Comparison of ENCODE assay signal across 30 cellular contexts in genomic region chr2:1022178-1022577, GRCh38.
"Had no signal": no experiment of that assay in that cellular context is flagged by ENCODE, and none has a peak within 500 bp of the region (broad histone marks: within the 10 kb centered on the region; RNA-seq: fewer than 3 reads in every experiment).

No MANE protein-coding gene starts in this region.

- H3K27me3 ChIP-seq: adrenal gland, body of pancreas, right atrium auricular region, suprapubic skin, tibial nerve had no signal

- H3K36me3 ChIP-seq: adrenal gland, gastroesophageal sphincter, right atrium auricular region, suprapubic skin, tibial nerve had no signal

- H3K9me3 Mint-ChIP-seq: activated naive CD4-positive, alpha-beta T cell treated with anti-CD3 and anti-CD28 coated beads for 36 hours; activated naive CD8-positive, alpha-beta T cell treated with anti-CD3 and anti-CD28 coated beads for 36 hours; activated T-helper 1 cell treated with anti-CD3 and anti-CD28 coated beads, Interleukin-12 subunit alpha, Interleukin-12 subunit beta, Interleukin-2, Interleukin-4 antibody, amounts not matched to agents 30 ng/mL and 10 ng/mL and 1 ng/mL, durations not matched to agents 14 hours and 24 hours and 36 hours; naive B cell; T-cell; T-helper 2 cell treated with Interferon-gamma antibody and Interleukin-4, amounts not matched to agents 5 μg/mL and 100 μg/mL, for 36 hours had no signal

- H3K4me3 Mint-ChIP-seq: activated naive CD4-positive, alpha-beta T cell treated with anti-CD3 and anti-CD28 coated beads for 36 hours; activated naive CD8-positive, alpha-beta T cell treated with anti-CD3 and anti-CD28 coated beads for 36 hours; activated T-helper 1 cell treated with anti-CD3 and anti-CD28 coated beads, Interleukin-12 subunit alpha, Interleukin-12 subunit beta, Interleukin-2, Interleukin-4 antibody, amounts not matched to agents 30 ng/mL and 10 ng/mL and 1 ng/mL, durations not matched to agents 14 hours and 24 hours and 36 hours; immature natural killer cell; mesothelial cell of epicardium; naive B cell; T-cell; T-helper 2 cell treated with Interferon-gamma antibody and Interleukin-4, amounts not matched to agents 5 μg/mL and 100 μg/mL, for 36 hours had no signal

- H3K9ac ChIP-seq: parathyroid adenoma had no signal

- H3K27ac Mint-ChIP-seq: activated naive CD4-positive, alpha-beta T cell treated with anti-CD3 and anti-CD28 coated beads for 36 hours; activated naive CD8-positive, alpha-beta T cell treated with anti-CD3 and anti-CD28 coated beads for 36 hours; activated T-helper 1 cell treated with anti-CD3 and anti-CD28 coated beads, Interleukin-12 subunit alpha, Interleukin-12 subunit beta, Interleukin-2, Interleukin-4 antibody, amounts not matched to agents 30 ng/mL and 10 ng/mL and 1 ng/mL, durations not matched to agents 14 hours and 24 hours and 36 hours; immature natural killer cell; mesothelial cell of epicardium; T-cell; T-helper 2 cell treated with Interferon-gamma antibody and Interleukin-4, amounts not matched to agents 5 μg/mL and 100 μg/mL, for 36 hours had no signal

- ATAC-seq: body of pancreas, gastroesophageal sphincter, left colon, T-cell had no signal

- H3K27me3 Mint-ChIP-seq: activated naive CD8-positive, alpha-beta T cell treated with anti-CD3 and anti-CD28 coated beads for 36 hours had no signal

- H3K4me1 Mint-ChIP-seq: activated naive CD8-positive, alpha-beta T cell treated with anti-CD3 and anti-CD28 coated beads for 36 hours; immature natural killer cell; mesothelial cell of epicardium; naive B cell; T-cell had no signal

- H3K79me2 ChIP-seq: parathyroid adenoma had no signal

- H3K4me3 ChIP-seq: adrenal gland, body of pancreas, gastroesophageal sphincter, right atrium auricular region, suprapubic skin, tibial nerve had no signal

- H3K36me3 Mint-ChIP-seq: immature natural killer cell, mesothelial cell of epicardium, naive B cell, T-cell had no signal

- H3K27ac ChIP-seq: adrenal gland, body of pancreas, gastroesophageal sphincter, parathyroid adenoma, right atrium auricular region, suprapubic skin, tibial nerve had no signal

- DNase-seq: activated CD4-positive, alpha-beta T cell treated with anti-CD3 and anti-CD28 coated beads for 4 hours; activated CD4-positive, alpha-beta T cell treated with anti-CD3 and anti-CD28 coated beads, Interleukin-2, amount 50 U/mL, for 4 hours; activated effector memory CD4-positive, alpha-beta T cell treated with anti-CD3 and anti-CD28 coated beads, Interleukin-2, amount 50 U/mL, for 16 hours; activated naive CD4-positive, alpha-beta T cell treated with anti-CD3 and anti-CD28 coated beads for 36 hours; activated naive CD8-positive, alpha-beta T cell treated with anti-CD3 and anti-CD28 coated beads for 36 hours; activated T-cell treated with anti-CD3 and anti-CD28 coated beads, Interleukin-2, amount 50 U/mL, for 1 hour; adrenal gland; aorta; body of pancreas; effector CD8-positive, alpha-beta T cell; erythroblast; hippocampal formation; immature natural killer cell; kidney; left colon; mammary epithelial cell; naive B cell; occipital lobe; stimulated activated CD4-positive, alpha-beta T cell treated with anti-CD3 and anti-CD28 coated beads, Interleukin-15, amount 100 ng/mL, for 24 hours; stimulated activated CD4-positive, alpha-beta T cell treated with anti-CD3 and anti-CD28 coated beads, Interleukin-2, amount 100 ng/mL, for 24 hours; stimulated activated naive CD4-positive, alpha-beta T cell; T-cell had no signal

- H3K4me1 ChIP-seq: adrenal gland, body of pancreas, gastroesophageal sphincter, parathyroid adenoma, right atrium auricular region, suprapubic skin, tibial nerve had no signal
